ENCODE assay signal across 1 cellular context in genomic region chr12:13959131-13959734, GRCh38.
TF ChIP-seq lines count a peak whose summit lies in the region.

No MANE protein-coding gene starts in this region.

TF ChIP-seq in H1, 55 proteins besides CTCF, POLR2A, EP300 and RAD21 (continued from another document):
- TF ChIP-seq SAP30 (IDR thresholded peaks at IDR 0.05; ENCODE audit: insufficient read depth, insufficient replicate concordance, low read length) (no peak), CBX5 (IDR thresholded peaks at IDR 0.05; ENCODE audit: low read depth, low read length) (no peak)
- TF ChIP-seq, protein P1, sequence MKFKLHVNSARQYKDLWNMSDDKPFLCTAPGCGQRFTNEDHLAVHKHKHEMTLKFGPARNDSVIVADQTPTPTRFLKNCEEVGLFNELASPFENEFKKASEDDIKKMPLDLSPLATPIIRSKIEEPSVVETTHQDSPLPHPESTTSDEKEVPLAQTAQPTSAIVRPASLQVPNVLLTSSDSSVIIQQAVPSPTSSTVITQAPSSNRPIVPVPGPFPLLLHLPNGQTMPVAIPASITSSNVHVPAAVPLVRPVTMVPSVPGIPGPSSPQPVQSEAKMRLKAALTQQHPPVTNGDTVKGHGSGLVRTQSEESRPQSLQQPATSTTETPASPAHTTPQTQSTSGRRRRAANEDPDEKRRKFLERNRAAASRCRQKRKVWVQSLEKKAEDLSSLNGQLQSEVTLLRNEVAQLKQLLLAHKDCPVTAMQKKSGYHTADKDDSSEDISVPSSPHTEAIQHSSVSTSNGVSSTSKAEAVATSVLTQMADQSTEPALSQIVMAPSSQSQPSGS (IDR thresholded peaks at IDR 0.05; ENCODE audit: low read length): no peak
